In genomic region chr2:172275239-172275638, GRCh38 we compare ENCODE assay signal across 1 cellular context.
TF ChIP-seq lines count a peak whose summit lies in the region.

No MANE protein-coding gene starts in this region.

TF ChIP-seq in GM23338, 12 proteins besides CTCF, POLR2A, EP300 and RAD21 (continued from another document):
- TF ChIP-seq, protein P1, sequence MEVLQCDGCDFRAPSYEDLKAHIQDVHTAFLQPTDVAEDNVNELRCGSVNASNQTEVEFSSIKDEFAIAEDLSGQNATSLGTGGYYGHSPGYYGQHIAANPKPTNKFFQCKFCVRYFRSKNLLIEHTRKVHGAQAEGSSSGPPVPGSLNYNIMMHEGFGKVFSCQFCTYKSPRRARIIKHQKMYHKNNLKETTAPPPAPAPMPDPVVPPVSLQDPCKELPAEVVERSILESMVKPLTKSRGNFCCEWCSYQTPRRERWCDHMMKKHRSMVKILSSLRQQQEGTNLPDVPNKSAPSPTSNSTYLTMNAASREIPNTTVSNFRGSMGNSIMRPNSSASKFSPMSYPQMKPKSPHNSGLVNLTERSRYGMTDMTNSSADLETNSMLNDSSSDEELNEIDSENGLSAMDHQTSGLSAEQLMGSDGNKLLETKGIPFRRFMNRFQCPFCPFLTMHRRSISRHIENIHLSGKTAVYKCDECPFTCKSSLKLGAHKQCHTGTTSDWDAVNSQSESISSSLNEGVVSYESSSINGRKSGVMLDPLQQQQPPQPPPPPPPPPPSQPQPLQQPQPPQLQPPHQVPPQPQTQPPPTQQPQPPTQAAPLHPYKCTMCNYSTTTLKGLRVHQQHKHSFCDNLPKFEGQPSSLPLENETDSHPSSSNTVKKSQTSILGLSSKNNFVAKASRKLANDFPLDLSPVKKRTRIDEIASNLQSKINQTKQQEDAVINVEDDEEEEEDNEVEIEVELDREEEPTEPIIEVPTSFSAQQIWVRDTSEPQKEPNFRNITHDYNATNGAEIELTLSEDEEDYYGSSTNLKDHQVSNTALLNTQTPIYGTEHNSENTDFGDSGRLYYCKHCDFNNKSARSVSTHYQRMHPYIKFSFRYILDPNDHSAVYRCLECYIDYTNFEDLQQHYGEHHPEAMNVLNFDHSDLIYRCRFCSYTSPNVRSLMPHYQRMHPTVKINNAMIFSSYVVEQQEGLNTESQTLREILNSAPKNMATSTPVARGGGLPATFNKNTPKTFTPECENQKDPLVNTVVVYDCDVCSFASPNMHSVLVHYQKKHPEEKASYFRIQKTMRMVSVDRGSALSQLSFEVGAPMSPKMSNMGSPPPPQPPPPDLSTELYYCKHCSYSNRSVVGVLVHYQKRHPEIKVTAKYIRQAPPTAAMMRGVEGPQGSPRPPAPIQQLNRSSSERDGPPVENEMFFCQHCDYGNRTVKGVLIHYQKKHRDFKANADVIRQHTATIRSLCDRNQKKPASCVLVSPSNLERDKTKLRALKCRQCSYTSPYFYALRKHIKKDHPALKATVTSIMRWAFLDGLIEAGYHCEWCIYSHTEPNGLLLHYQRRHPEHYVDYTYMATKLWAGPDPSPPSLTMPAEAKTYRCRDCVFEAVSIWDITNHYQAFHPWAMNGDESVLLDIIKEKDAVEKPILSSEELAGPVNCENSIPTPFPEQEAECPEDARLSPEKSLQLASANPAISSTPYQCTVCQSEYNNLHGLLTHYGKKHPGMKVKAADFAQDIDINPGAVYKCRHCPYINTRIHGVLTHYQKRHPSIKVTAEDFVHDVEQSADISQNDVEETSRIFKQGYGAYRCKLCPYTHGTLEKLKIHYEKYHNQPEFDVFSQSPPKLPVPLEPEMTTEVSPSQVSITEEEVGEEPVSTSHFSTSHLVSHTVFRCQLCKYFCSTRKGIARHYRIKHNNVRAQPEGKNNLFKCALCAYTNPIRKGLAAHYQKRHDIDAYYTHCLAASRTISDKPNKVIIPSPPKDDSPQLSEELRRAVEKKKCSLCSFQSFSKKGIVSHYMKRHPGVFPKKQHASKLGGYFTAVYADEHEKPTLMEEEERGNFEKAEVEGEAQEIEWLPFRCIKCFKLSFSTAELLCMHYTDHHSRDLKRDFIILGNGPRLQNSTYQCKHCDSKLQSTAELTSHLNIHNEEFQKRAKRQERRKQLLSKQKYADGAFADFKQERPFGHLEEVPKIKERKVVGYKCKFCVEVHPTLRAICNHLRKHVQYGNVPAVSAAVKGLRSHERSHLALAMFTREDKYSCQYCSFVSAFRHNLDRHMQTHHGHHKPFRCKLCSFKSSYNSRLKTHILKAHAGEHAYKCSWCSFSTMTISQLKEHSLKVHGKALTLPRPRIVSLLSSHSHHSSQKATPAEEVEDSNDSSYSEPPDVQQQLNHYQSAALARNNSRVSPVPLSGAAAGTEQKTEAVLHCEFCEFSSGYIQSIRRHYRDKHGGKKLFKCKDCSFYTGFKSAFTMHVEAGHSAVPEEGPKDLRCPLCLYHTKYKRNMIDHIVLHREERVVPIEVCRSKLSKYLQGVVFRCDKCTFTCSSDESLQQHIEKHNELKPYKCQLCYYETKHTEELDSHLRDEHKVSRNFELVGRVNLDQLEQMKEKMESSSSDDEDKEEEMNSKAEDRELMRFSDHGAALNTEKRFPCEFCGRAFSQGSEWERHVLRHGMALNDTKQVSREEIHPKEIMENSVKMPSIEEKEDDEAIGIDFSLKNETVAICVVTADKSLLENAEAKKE (CRISPR knock-in tag; IDR thresholded peaks at IDR 0.05): no peak
- TF ChIP-seq EZH2 (IDR thresholded peaks at IDR 0.05; ENCODE audit: low read depth, unreplicated experiment) (no peak), NANOG (IDR thresholded peaks at IDR 0.05; ENCODE audit: borderline replicate concordance) (no peak), ZNF114 (CRISPR knock-in tag; IDR thresholded peaks at IDR 0.05) (no peak), ETS1 (IDR thresholded peaks at IDR 0.05) (no peak), EZH2phosphoT487 (IDR thresholded peaks at IDR 0.05; ENCODE audit: unreplicated experiment) (no peak)
